In genomic region chr1:5901841-5902240, GRCh38 we compare ENCODE assay signal across 24 cellular contexts.
"Had no signal": no experiment of that assay in that cellular context is flagged by ENCODE, and none has a peak within 500 bp of the region (broad histone marks: within the 10 kb centered on the region; RNA-seq: fewer than 3 reads in every experiment).

No MANE protein-coding gene starts in this region.

- H3K27me3 ChIP-seq: testis, uterus had no signal

- H3K36me3 ChIP-seq: neural progenitor cell, uterus had no signal

- H3K27me3 Mint-ChIP-seq: activated CD4-positive, alpha-beta T cell treated with anti-CD3 and anti-CD28 coated beads, Interleukin-2, amount 10 ng/mL, durations not matched to agents 24 days and 14 days; activated CD8-positive, alpha-beta memory T cell treated with anti-CD3 and anti-CD28 coated beads, Interleukin-2, amount 10 ng/mL, durations not matched to agents 7 days and 5 days; activated CD8-positive, alpha-beta T cell treated with anti-CD3 and anti-CD28 coated beads for 36 hours; activated naive CD4-positive, alpha-beta T cell treated with anti-CD3 and anti-CD28 coated beads, Interleukin-2, amount 50 U/mL, for 24 hours; brain; dendritic cell treated with granulocyte-macrophage colony-stimulating factor and Interleukin-4, amounts not matched to agents 40 ng/mL and 50 ng/mL, for 4 days; naive thymus-derived CD4-positive, alpha-beta T cell had no signal

- H2AFZ ChIP-seq: neural progenitor cell had no signal

- ATAC-seq: activated CD4-positive, CD25-positive, alpha-beta regulatory T cell treated with anti-CD3 and anti-CD28 coated beads, Interleukin-2, amount 50 U/mL, for 24 hours; activated CD8-positive, alpha-beta memory T cell treated with anti-CD3 and anti-CD28 coated beads, Interleukin-2, amount 10 ng/mL, durations not matched to agents 7 days and 5 days; activated CD8-positive, alpha-beta T cell treated with anti-CD3 and anti-CD28 coated beads for 36 hours; naive thymus-derived CD4-positive, alpha-beta T cell; sciatic nerve had no signal

- H3K9ac ChIP-seq: neural progenitor cell had no signal

- H3K27ac Mint-ChIP-seq: activated CD4-positive, alpha-beta T cell treated with anti-CD3 and anti-CD28 coated beads, Interleukin-2, amount 10 ng/mL, durations not matched to agents 24 days and 14 days; activated CD8-positive, alpha-beta memory T cell treated with anti-CD3 and anti-CD28 coated beads, Interleukin-2, amount 10 ng/mL, durations not matched to agents 7 days and 5 days; activated CD8-positive, alpha-beta T cell treated with anti-CD3 and anti-CD28 coated beads for 36 hours; activated naive CD4-positive, alpha-beta T cell treated with anti-CD3 and anti-CD28 coated beads, Interleukin-2, amount 50 U/mL, for 24 hours; brain; dendritic cell treated with granulocyte-macrophage colony-stimulating factor and Interleukin-4, amounts not matched to agents 40 ng/mL and 50 ng/mL, for 4 days; neural progenitor cell; T-helper 1 cell treated with Interleukin-12 subunit alpha and Interleukin-12 subunit beta and Interleukin-4 antibody, amounts not matched to agents 30 μg/mL and 1 μg/mL, for 36 hours had no signal

- H3K4me1 ChIP-seq: testis, uterus had no signal

- H3K4me3 ChIP-seq: neural progenitor cell, testis, uterus had no signal

- H3K9me3 Mint-ChIP-seq: activated CD4-positive, alpha-beta T cell treated with anti-CD3 and anti-CD28 coated beads, Interleukin-2, amount 10 ng/mL, durations not matched to agents 24 days and 14 days; activated CD8-positive, alpha-beta T cell treated with anti-CD3 and anti-CD28 coated beads for 36 hours; activated naive CD4-positive, alpha-beta T cell treated with anti-CD3 and anti-CD28 coated beads, Interleukin-2, amount 50 U/mL, for 24 hours; brain; dendritic cell treated with granulocyte-macrophage colony-stimulating factor and Interleukin-4, amounts not matched to agents 40 ng/mL and 50 ng/mL, for 4 days; naive thymus-derived CD4-positive, alpha-beta T cell; neural progenitor cell; T-helper 1 cell treated with Interleukin-12 subunit alpha and Interleukin-12 subunit beta and Interleukin-4 antibody, amounts not matched to agents 30 μg/mL and 1 μg/mL, for 36 hours had no signal

- H3K4me3 Mint-ChIP-seq: activated CD4-positive, alpha-beta T cell treated with anti-CD3 and anti-CD28 coated beads, Interleukin-2, amount 10 ng/mL, durations not matched to agents 24 days and 14 days; activated CD8-positive, alpha-beta memory T cell treated with anti-CD3 and anti-CD28 coated beads, Interleukin-2, amount 10 ng/mL, durations not matched to agents 7 days and 5 days; activated CD8-positive, alpha-beta T cell treated with anti-CD3 and anti-CD28 coated beads for 36 hours; activated naive CD4-positive, alpha-beta T cell treated with anti-CD3 and anti-CD28 coated beads, Interleukin-2, amount 50 U/mL, for 24 hours; brain; dendritic cell treated with granulocyte-macrophage colony-stimulating factor and Interleukin-4, amounts not matched to agents 40 ng/mL and 50 ng/mL, for 4 days; naive thymus-derived CD4-positive, alpha-beta T cell; neural progenitor cell; T-helper 1 cell treated with Interleukin-12 subunit alpha and Interleukin-12 subunit beta and Interleukin-4 antibody, amounts not matched to agents 30 μg/mL and 1 μg/mL, for 36 hours had no signal

- H3K9me3 ChIP-seq: testis, uterus had no signal

- H3K4me1 Mint-ChIP-seq: activated naive CD4-positive, alpha-beta T cell treated with anti-CD3 and anti-CD28 coated beads, Interleukin-2, amount 50 U/mL, for 24 hours had no signal

- DNase-seq: activated CD4-positive, alpha-beta T cell treated with anti-CD3 and anti-CD28 coated beads, Interleukin-2, amount 10 ng/mL, durations not matched to agents 24 days and 14 days; activated CD8-positive, alpha-beta memory T cell treated with anti-CD3 and anti-CD28 coated beads, Interleukin-2, amount 10 ng/mL, durations not matched to agents 7 days and 5 days; activated CD8-positive, alpha-beta T cell treated with anti-CD3 and anti-CD28 coated beads for 36 hours; activated gamma-delta T cell treated with Interleukin-2 at 50 U/mL for 16 hours; activated T-cell treated with anti-CD3 and anti-CD28 coated beads for 4 hours; caudate nucleus; effector CD4-positive, alpha-beta T cell; foreskin melanocyte; mesenchymal stem cell; naive thymus-derived CD4-positive, alpha-beta T cell; small intestine; stimulated activated CD4-positive, alpha-beta T cell treated with anti-CD3 and anti-CD28 coated beads, Interleukin-15, amount 100 ng/mL, for 24 hours; stimulated activated CD8-positive, alpha-beta memory T cell treated with anti-CD3 and anti-CD28 coated beads, Interleukin-4, amount 100 ng/mL, for 48 hours; stimulated activated naive CD4-positive, alpha-beta T cell; testis; trophoblast cell; uterus had no signal

- H3K27ac ChIP-seq: neural progenitor cell, testis, uterus had no signal

- H3K4me2 ChIP-seq: neural progenitor cell had no signal
